Comparison of ENCODE assay signal across 7 cellular contexts in the genomic region with DNA sequence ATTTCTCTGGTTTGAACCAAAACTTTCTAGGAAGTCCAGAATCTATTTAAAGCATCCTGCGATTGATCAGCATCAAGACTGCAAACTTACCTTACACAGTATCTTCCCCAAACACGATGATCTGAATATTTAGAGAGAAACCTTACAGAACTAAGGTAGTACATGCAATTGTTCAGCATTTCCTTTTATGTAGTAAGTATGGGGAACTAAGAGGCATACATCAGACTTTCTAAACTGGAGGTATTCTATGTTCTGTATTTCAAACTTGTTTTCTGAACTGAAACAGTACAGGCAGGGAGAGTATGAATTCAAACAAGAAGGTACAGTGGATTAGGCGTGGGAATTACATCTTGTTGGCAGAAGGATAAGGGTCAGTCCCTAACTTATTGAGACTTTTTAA. TPM values are rescaled to one million over a fixed set of nuclear protein-coding genes. Genes with fewer than 3 reads are reported as not detected.
DNase-seq lines count a peak whose midpoint lies in the region; ATAC-seq, FAIRE-seq and TF ChIP-seq lines count a peak whose summit lies in the region.
"Not testable (repeated sequence)": the region's sequence is repeated elsewhere in the genome, so short reads cannot be mapped to it uniquely, and the experiment has no call there.

A gene with protein sequence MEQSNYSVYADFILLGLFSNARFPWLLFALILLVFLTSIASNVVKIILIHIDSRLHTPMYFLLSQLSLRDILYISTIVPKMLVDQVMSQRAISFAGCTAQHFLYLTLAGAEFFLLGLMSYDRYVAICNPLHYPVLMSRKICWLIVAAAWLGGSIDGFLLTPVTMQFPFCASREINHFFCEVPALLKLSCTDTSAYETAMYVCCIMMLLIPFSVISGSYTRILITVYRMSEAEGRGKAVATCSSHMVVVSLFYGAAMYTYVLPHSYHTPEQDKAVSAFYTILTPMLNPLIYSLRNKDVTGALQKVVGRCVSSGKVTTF (minus strand): TSS at position 175 of the 400 bp plus-strand sequence. CDS start 4,644 bp downstream, outside the sequence.

- DNase-seq in GM12892 (ENCODE audit: insufficient read length); GM19239 (ENCODE audit: insufficient read length, low spot score): not testable (repeated sequence)

- ATAC-seq in GM18517 (IDR thresholded peaks at IDR 0.05; ENCODE audit: unreplicated experiment) (peak; percentile 57), GM21423 (IDR thresholded peaks at IDR 0.05; ENCODE audit: unreplicated experiment) (peak; percentile 44), GM21717 (IDR thresholded peaks at IDR 0.05; ENCODE audit: unreplicated experiment) (peak; percentile 74), HG02938 (IDR thresholded peaks at IDR 0.05; ENCODE audit: unreplicated experiment) (peak; percentile 54), HG03354 (IDR thresholded peaks at IDR 0.05; ENCODE audit: poor library complexity, severe bottlenecking, unreplicated experiment) (peak; percentile 52)

- not testable (repeated sequence) for TF ChIP-seq POLR2A in GM12892 (IDR thresholded peaks at IDR 0.05; ENCODE audit: low read depth, low read length)

- FAIRE-seq in GM12892 (lab: Jason Lieb, UNC) (peak; percentile 94), GM19239 (lab: Jason Lieb, UNC) (peak; percentile 86)

RNA-seq across cellular contexts. Expression of the gene that starts here (rescaled TPM):
- not detected for polyA plus RNA-seq in GM12892 (2012; ENCODE audit: missing spikeins)
